Comparison of ENCODE assay signal across 8 cellular contexts in genomic region chr19:54164369-54165068, GRCh38. TPM values are rescaled to one million over a fixed set of nuclear protein-coding genes. Genes with fewer than 3 reads are reported as not detected.
DNase-seq lines count a peak whose midpoint lies in the region; ATAC-seq and TF ChIP-seq lines count a peak whose summit lies in the region.

No MANE protein-coding gene starts in this region.

- no peak overlapping the region for H3K9ac ChIP-seq in mammary epithelial cell (ENCODE audit: insufficient read depth, low read length)

- in situ Hi-C loops in mammary epithelial cell (cut with MboI; ENCODE audit: low sequenced_read_pairs in 2 of 2) = no loop called here

- no peak for DNase-seq in mammary epithelial cell
- DNase-seq in MCF 10A (ENCODE audit: unreplicated experiment) = no peak
- DNase-seq in activated CD8-positive, alpha-beta memory T cell treated with anti-CD3 and anti-CD28 coated beads, Interleukin-2, amount 50 U/mL, for 24 hours (ENCODE audit: extremely low read depth) = peak; percentile 28
- DNase-seq in foreskin keratinocyte = no peak
- peak; percentile 45 to 70 (median 56) for DNase-seq in stimulated activated CD4-positive, alpha-beta T cell treated with anti-CD3 and anti-CD28 coated beads, Interleukin-12 subunit alpha, Interleukin-12 subunit beta, amount 100 ng/mL, for 48 hours (ENCODE audit: low read depth in 2 of 3, low spot score in 1 of 3)
- no peak for DNase-seq in NCI-H345 treated with DMSO at 0.1 percent for 48 hours (lab: John Stamatoyannopoulos, UW; ENCODE audit: unreplicated experiment)
- no peak for DNase-seq in NCI-H1092 treated with DMSO at 0.1 percent for 48 hours (lab: John Stamatoyannopoulos, UW)

- dilution Hi-C loops in mammary epithelial cell (cut with HindIII; ENCODE audit: low sequenced_read_pairs) = no loop called here

- no peaks in the 10 kb centered on the region for H3K36me3 ChIP-seq in mammary epithelial cell (ENCODE audit: insufficient read depth, low read length)

- H3K79me2 ChIP-seq in mammary epithelial cell (ENCODE audit: insufficient read depth, low read length) = peaks cover 5% of the 10 kb centered on the region

- CTCF ChIA-PET in mammary epithelial cell (lab: Charles Lee; ENCODE audit: low non-redundant PET) (no interaction called here), MCF 10A (lab: Yijun Ruan, JAX) (interaction anchor here (0.6 to 1.8 kb wide), 4 partner anchors 9 to 226 kb away, joined by 3 to 4 read pairs (median 4); partner anchors contain the start of gene TMC4)

- H3K36me3 Mint-ChIP-seq in MCF 10A (ENCODE audit: insufficient read depth, unreplicated experiment) = peaks cover 4% of the 10 kb centered on the region

- H3K27me3 ChIP-seq in mammary epithelial cell (ENCODE audit: insufficient read depth, low read length) = no peaks in the 10 kb centered on the region
- H3K27me3 ChIP-seq in foreskin keratinocyte = no peaks in the 10 kb centered on the region

- intact Hi-C loops in mammary epithelial cell (cut with micrococcal nuclease) = no loop called here
- intact Hi-C loops in MCF 10A (cut with micrococcal nuclease) = loop anchor here (5.0 kb wide), 1 partner anchor 38 kb away; the partner anchor contains the start of gene RPS9

- POLR2A ChIA-PET in MCF 10A (lab: Yijun Ruan, JAX) = interaction anchor here (1.1 kb wide), 1 partner anchor 26 kb away, joined by 3 read pairs; the partner anchor contains the start of gene TSEN34

- H3K4me2 ChIP-seq in mammary epithelial cell (ENCODE audit: insufficient read depth, low read depth, low read length) = peak overlapping the region; percentile 54

- H2AFZ ChIP-seq in mammary epithelial cell (ENCODE audit: low read depth, low read length) = no peak overlapping the region

- H3K4me3 Mint-ChIP-seq in MCF 10A (ENCODE audit: unreplicated experiment) = no peak overlapping the region

- ATAC-seq in foreskin keratinocyte (peak; percentile 28), HG02763 (IDR thresholded peaks at IDR 0.05; ENCODE audit: unreplicated experiment) (no peak)

- no TSS peak for BruUV-seq in mammary epithelial cell (replicated peaks; lab: Mats Ljungman, UMichigan)
- no TSS peak for BruUV-seq in MCF 10A (replicated peaks; lab: Mats Ljungman, UMichigan)

- TF ChIP-seq CTCF in mammary epithelial cell (conservative IDR thresholded peaks at IDR 0.05 in 1 of 2, IDR thresholded peaks at IDR 0.05 in 1 of 2; ENCODE audit: extremely low read depth in 1 of 2, insufficient read depth in 1 of 2, low read depth in 1 of 2, low read length in 2 of 2) (no peak), MCF 10A (IDR thresholded peaks at IDR 0.05; ENCODE audit: unreplicated experiment) (no peak), foreskin keratinocyte (conservative IDR thresholded peaks at IDR 0.05) (no peak)

- H3K9me3 Mint-ChIP-seq in MCF 10A (ENCODE audit: unreplicated experiment) = no peaks in the 10 kb centered on the region

- H3K4me1 Mint-ChIP-seq in MCF 10A (ENCODE audit: insufficient read depth, unreplicated experiment) = peaks cover 22% of the 10 kb centered on the region

- peaks cover 9% of the 10 kb centered on the region for H3K9me3 ChIP-seq in mammary epithelial cell (replicated peaks; ENCODE audit: insufficient read depth, low read length)

- H4K20me1 ChIP-seq in mammary epithelial cell (ENCODE audit: insufficient read depth, low read length) = no peaks in the 10 kb centered on the region

- peaks cover 14% of the 10 kb centered on the region for H3K4me1 ChIP-seq in mammary epithelial cell (ENCODE audit: insufficient read depth, low read length)
- no peaks in the 10 kb centered on the region for H3K4me1 ChIP-seq in foreskin keratinocyte

- H3K27ac ChIP-seq in mammary epithelial cell (ENCODE audit: insufficient read depth, low read depth, low read length) (no peak overlapping the region), foreskin keratinocyte (no peak overlapping the region)

- H3K4me3 ChIP-seq in mammary epithelial cell (replicated peaks in 1 of 3; ENCODE audit: insufficient read depth in 1 of 3, low read depth in 2 of 3, low read length in 3 of 3) = peak overlapping the region in 1 of 3 experiments; percentile 23

- H3K27ac Mint-ChIP-seq in MCF 10A (ENCODE audit: low read depth, unreplicated experiment) = no peak overlapping the region

- 18% methylated on average over 17 of the region's 37 CpGs for WGBS in mammary epithelial cell (ENCODE audit: low coverage, missing lambda C conversion rate)

- no peaks in the 10 kb centered on the region for H3K27me3 Mint-ChIP-seq in MCF 10A (ENCODE audit: insufficient read depth, unreplicated experiment)

RNA-seq across cellular contexts. Expression of gene LENG1, which starts 5.0 kb away (rescaled TPM):
- total RNA-seq in mammary epithelial cell (1 to 10 TPM; 2.3 to 5.9 TPM), MCF 10A (2022) (6.1 and 8.2 TPM in 2 replicates), foreskin keratinocyte (7.8 and 9.7 TPM in 2 replicates)
- polyA plus RNA-seq in mammary epithelial cell (3.4 TPM), foreskin keratinocyte (11.7 and 12.3 TPM in 2 replicates)
- 0.93 TPM for polyA minus RNA-seq in mammary epithelial cell

RNA-seq across cellular contexts. Expression of gene TMC4, which starts 8.4 kb away (rescaled TPM):
- 10 to 100 TPM; 21.0 to 41.0 TPM for total RNA-seq in mammary epithelial cell
- 5.3 TPM for polyA plus RNA-seq in mammary epithelial cell
- polyA minus RNA-seq in mammary epithelial cell = 2.2 TPM
- 3.7 and 6.1 TPM in 2 replicates for total RNA-seq in MCF 10A (2022)
- 7.2 and 13.2 TPM in 2 replicates for total RNA-seq in foreskin keratinocyte
- 12.0 and 20.8 TPM in 2 replicates for polyA plus RNA-seq in foreskin keratinocyte

RNA-seq across cellular contexts. Expression of gene MBOAT7, which starts 24.9 kb away (rescaled TPM):
- 100 to 1,000 TPM in 1 of 2 donors, 10 to 100 TPM in 1; 43.5 to 140 TPM for total RNA-seq in mammary epithelial cell
- polyA plus RNA-seq in mammary epithelial cell = 70.4 TPM
- 70.9 TPM for polyA minus RNA-seq in mammary epithelial cell
- total RNA-seq in MCF 10A (2022) = 43.8 and 49.5 TPM in 2 replicates
- total RNA-seq in foreskin keratinocyte = 71.4 and 86.0 TPM in 2 replicates
- 89.5 and 92.1 TPM in 2 replicates for polyA plus RNA-seq in foreskin keratinocyte

RNA-seq across cellular contexts. Expression of gene TSEN34, which starts 26.6 kb away (rescaled TPM):
- total RNA-seq in mammary epithelial cell (10 to 100 TPM; 65.3 to 94.0 TPM), MCF 10A (2022) (28.0 and 40.1 TPM in 2 replicates), foreskin keratinocyte (95.4 and 102 TPM in 2 replicates)
- polyA plus RNA-seq in mammary epithelial cell (82.0 TPM), foreskin keratinocyte (122 and 125 TPM in 2 replicates)
- 26.7 TPM for polyA minus RNA-seq in mammary epithelial cell

RNA-seq across cellular contexts. Expression of gene CNOT3, which starts 27.0 kb away (rescaled TPM):
- 10 to 100 TPM in 1 of 2 donors, 1 to 10 TPM in 1; 4.3 to 54.1 TPM for total RNA-seq in mammary epithelial cell
- 10.5 TPM for polyA plus RNA-seq in mammary epithelial cell
- polyA minus RNA-seq in mammary epithelial cell = 33.2 TPM
- total RNA-seq in MCF 10A (2022) = 63.2 and 80.5 TPM in 2 replicates
- 24.5 and 26.0 TPM in 2 replicates for total RNA-seq in foreskin keratinocyte
- polyA plus RNA-seq in foreskin keratinocyte = 37.8 TPM in 2 replicates

Comparison
In these comparisons a context has a peak if more than half of its experiments do, and no peak if none do; other contexts are left out.
1. DNase-seq: peak in activated CD8-positive, alpha-beta memory T cell treated with anti-CD3 and anti-CD28 coated beads, Interleukin-2, amount 50 U/mL, for 24 hours (single experiment) and stimulated activated CD4-positive, alpha-beta T cell treated with anti-CD3 and anti-CD28 coated beads, Interleukin-12 subunit alpha, Interleukin-12 subunit beta, amount 100 ng/mL, for 48 hours (3 of 3); none in mammary epithelial cell (single experiment), MCF 10A (single experiment), foreskin keratinocyte (0 of 2), NCI-H345 treated with DMSO at 0.1 percent for 48 hours (single experiment) and NCI-H1092 treated with DMSO at 0.1 percent for 48 hours (single experiment).